Comparison of ENCODE assay signal across 19 cellular contexts in the genomic region with DNA sequence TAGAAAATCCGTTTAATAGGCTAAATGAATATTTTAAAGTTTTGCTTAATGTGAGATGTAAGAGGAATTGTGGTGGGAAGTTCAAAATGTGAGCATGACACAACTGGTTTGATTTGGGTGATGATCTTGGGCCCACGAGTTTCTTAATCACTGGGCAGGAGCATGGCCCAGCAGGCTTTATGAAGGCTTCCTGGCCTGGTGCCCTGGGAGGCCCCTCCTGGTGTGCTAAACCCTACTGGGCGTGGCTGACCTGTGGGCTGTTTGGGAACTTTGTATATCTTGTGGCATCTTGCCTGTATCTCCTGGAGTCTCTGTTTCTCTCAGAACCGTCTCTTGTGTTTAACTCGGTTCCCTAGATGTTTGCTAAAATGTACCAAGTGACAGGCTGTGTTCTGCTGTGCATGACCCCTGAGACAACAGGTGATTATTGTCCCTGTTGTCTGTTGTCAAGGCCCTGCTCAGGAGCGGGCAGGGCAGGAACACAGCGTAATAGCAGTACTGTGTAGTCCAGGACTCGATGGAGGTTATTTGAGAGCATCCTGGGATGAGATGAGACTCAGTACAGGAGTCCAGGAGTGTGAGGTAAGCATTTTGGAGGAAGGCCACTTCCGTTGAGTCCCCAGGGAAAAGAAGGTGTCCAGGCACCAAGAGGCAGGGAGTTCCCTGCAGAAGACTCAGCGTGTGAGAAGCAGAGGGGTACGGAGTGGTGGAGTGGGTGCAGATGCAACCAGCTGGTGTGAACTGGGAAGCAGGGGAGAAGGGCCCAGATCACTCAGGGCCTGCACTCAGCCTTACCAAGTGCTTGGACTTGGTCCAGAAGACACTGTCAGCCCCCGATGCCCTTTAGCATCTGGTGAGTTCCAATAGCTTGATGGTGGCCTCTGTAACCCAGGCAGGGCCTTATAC. TPM values are rescaled to one million over a fixed set of nuclear protein-coding genes. Genes with fewer than 3 reads are reported as not detected.
A peak's percentile ranks its signal among the peaks of the same experiment; 100 is the strongest.
DNase-seq lines count a peak whose midpoint lies in the region; ATAC-seq and TF ChIP-seq lines count a peak whose summit lies in the region.
"Had no signal": no experiment of that assay in that cellular context is flagged by ENCODE, and none has a peak within 500 bp of the region (broad histone marks: within the 10 kb centered on the region; RNA-seq: fewer than 3 reads in every experiment).

No MANE protein-coding gene starts in this region.

- ATAC-seq in gastroesophageal sphincter: peak; percentile 39
- ATAC-seq: left lung; naive thymus-derived CD8-positive, alpha-beta T cell had no signal

- no peaks in the 10 kb centered on the region for H3K9me3 ChIP-seq in HEK293 (ENCODE audit: control insufficient read depth, insufficient read depth, low read depth, low read length)
- H3K9me3 ChIP-seq in gastroesophageal sphincter: no peaks in the 10 kb centered on the region
- H3K9me3 ChIP-seq in sigmoid colon: no peaks in the 10 kb centered on the region
- H3K9me3 ChIP-seq in CD4-positive, alpha-beta memory T cell (ENCODE audit: control insufficient read depth in 1 of 2, low read length in 2 of 2): no peaks in the 10 kb centered on the region
- H3K9me3 ChIP-seq: left lung, Peyer's patch had no signal

- DNase-seq in sigmoid colon (peak; percentile 65), H7 (no peak), T-helper 2 cell (no peak), T1000 (lab: John Stamatoyannopoulos, UW) (no peak)
- DNase-seq in CD4-positive, alpha-beta memory T cell: no peak
- DNase-seq: activated CD4-positive, alpha-beta T cell treated with anti-CD3 and anti-CD28 coated beads for 4 hours; activated T-cell treated with anti-CD3 and anti-CD28 coated beads for 4 hours; DMS79; naive thymus-derived CD8-positive, alpha-beta T cell; NCI-H2029; NCI-H69; Peyer's patch; stimulated activated CD4-positive, alpha-beta T cell treated with anti-CD3 and anti-CD28 coated beads, Interleukin-4, amount 100 ng/mL, for 24 hours had no signal

- no peak for TF ChIP-seq CTCF in HEK293 (tag by site-specific recombination; IDR thresholded peaks at IDR 0.05)
- TF ChIP-seq CTCF in gastroesophageal sphincter (IDR thresholded peaks at IDR 0.05): no peak
- TF ChIP-seq CTCF in sigmoid colon (IDR thresholded peaks at IDR 0.05): no peak

- H3K27me3 ChIP-seq in gastroesophageal sphincter (no peaks in the 10 kb centered on the region), sigmoid colon (no peaks in the 10 kb centered on the region), H7 (ENCODE audit: control insufficient read depth, insufficient read depth, low read length) (no peaks in the 10 kb centered on the region)
- H3K27me3 ChIP-seq in CD4-positive, alpha-beta memory T cell (ENCODE audit: insufficient read depth, low read length): no peaks in the 10 kb centered on the region
- H3K27me3 ChIP-seq: cardiac muscle cell, Peyer's patch had no signal

- CTCF ChIA-PET in HEK293 (lab: Yijun Ruan, JAX): no interaction called here
- CTCF ChIA-PET in CD4-positive, alpha-beta memory T cell (lab: Charles Lee; ENCODE audit: partially characterized antibody): no interaction called here

- no peak overlapping the region for H3K27ac Mint-ChIP-seq in CD4-positive, alpha-beta memory T cell
- H3K27ac Mint-ChIP-seq: activated naive CD8-positive, alpha-beta T cell; naive thymus-derived CD8-positive, alpha-beta T cell had no signal

- H3K36me3 ChIP-seq in HEK293 (ENCODE audit: control insufficient read depth in 2 of 2, insufficient read depth in 1 of 2, low read length in 2 of 2): peaks cover 5 to 49% of the 10 kb centered on the region in 2 experiments; a peak in 2 of 3 replicates
- H3K36me3 ChIP-seq in gastroesophageal sphincter: peaks cover 0 to 70% of the 10 kb centered on the region in 2 donors
- peaks cover 9 to 48% (median 36%) of the 10 kb centered on the region in 4 donors for H3K36me3 ChIP-seq in sigmoid colon
- H3K36me3 ChIP-seq in H7 (replicated peaks; ENCODE audit: control insufficient read depth, insufficient read depth, low read length): peaks cover 9% of the 10 kb centered on the region
- H3K36me3 ChIP-seq in CD4-positive, alpha-beta memory T cell (ENCODE audit: insufficient read depth, low read length): no peaks in the 10 kb centered on the region

- no peaks in the 10 kb centered on the region for H3K9me3 Mint-ChIP-seq in CD4-positive, alpha-beta memory T cell
- H3K9me3 Mint-ChIP-seq: naive thymus-derived CD8-positive, alpha-beta T cell had no signal

- WGBS in gastroesophageal sphincter (ENCODE audit: low coverage in 1 of 2), 2 donors: 68 to 76% methylated on average over 5 to 6 of the region's 12 CpGs
- 50 to 73% methylated on average over 12 of the region's 12 CpGs for WGBS in sigmoid colon, 2 donors

- intact Hi-C loops in sigmoid colon (cut with DNase I): no loop called here
- intact Hi-C loops in CD4-positive, alpha-beta memory T cell (cut with micrococcal nuclease): no loop called here

- peaks cover 3 to 5% of the 10 kb centered on the region in 2 donors for H3K27me3 Mint-ChIP-seq in CD4-positive, alpha-beta memory T cell

- H3K27ac ChIP-seq in HEK293 (ENCODE audit: extremely low read depth, low read depth, low read length): peak overlapping the region; percentile 9; the same call in 1 of the 2 replicates
- peak overlapping the region; percentile 71 for H3K27ac ChIP-seq in angular gyrus (ENCODE audit: low read depth, low read length)
- peak overlapping the region in 2 of 4 donors; percentile 23 to 36 for H3K27ac ChIP-seq in gastroesophageal sphincter
- peak overlapping the region in 1 of 4 donors; percentile 11 for H3K27ac ChIP-seq in sigmoid colon
- H3K27ac ChIP-seq in CD4-positive, alpha-beta memory T cell (ENCODE audit: low read depth, low read length): no peak overlapping the region
- H3K27ac ChIP-seq: cardiac muscle cell, Peyer's patch had no signal

- peaks cover 0 to 10% of the 10 kb centered on the region in 2 donors for H3K36me3 Mint-ChIP-seq in CD4-positive, alpha-beta memory T cell
- H3K36me3 Mint-ChIP-seq: naive thymus-derived CD8-positive, alpha-beta T cell had no signal

- H3K4me1 Mint-ChIP-seq in CD4-positive, alpha-beta memory T cell: no peaks in the 10 kb centered on the region

- peaks cover 13% of the 10 kb centered on the region for H3K4me1 ChIP-seq in HEK293 (ENCODE audit: control insufficient read depth, insufficient read depth, low read length)
- peaks cover 0 to 38% (median 0%) of the 10 kb centered on the region in 3 donors for H3K4me1 ChIP-seq in gastroesophageal sphincter
- peaks cover 0 to 27% (median 6%) of the 10 kb centered on the region in 4 donors for H3K4me1 ChIP-seq in sigmoid colon
- H3K4me1 ChIP-seq in CD4-positive, alpha-beta memory T cell (ENCODE audit: insufficient read depth, low read length): no peaks in the 10 kb centered on the region

- TF ChIP-seq EP300 in gastroesophageal sphincter (IDR thresholded peaks at IDR 0.05): no peak
- no peak for TF ChIP-seq EP300 in sigmoid colon (IDR thresholded peaks at IDR 0.05)

- TF ChIP-seq POLR2A in gastroesophageal sphincter (IDR thresholded peaks at IDR 0.05) (no peak), sigmoid colon (IDR thresholded peaks at IDR 0.05) (no peak)

- H3K4me3 ChIP-seq in HEK293 (ENCODE audit: low read depth, low read length): no peak overlapping the region
- H3K4me3 ChIP-seq in gastroesophageal sphincter: no peak overlapping the region
- no peak overlapping the region for H3K4me3 ChIP-seq in sigmoid colon
- H3K4me3 ChIP-seq in H7 (ENCODE audit: insufficient read depth, low read depth, low read length): no peak overlapping the region
- no peak overlapping the region for H3K4me3 ChIP-seq in CD4-positive, alpha-beta memory T cell (ENCODE audit: low read length in 2 of 2)
- H3K4me3 ChIP-seq: cardiac muscle cell, left lung, Peyer's patch had no signal

- POLR2A ChIA-PET in HEK293 (lab: Yijun Ruan, JAX): no interaction called here
- POLR2A ChIA-PET in CD4-positive, alpha-beta memory T cell (lab: Charles Lee; ENCODE audit: partially characterized antibody): no interaction called here

- no peak overlapping the region for H3K4me3 Mint-ChIP-seq in CD4-positive, alpha-beta memory T cell
- H3K4me3 Mint-ChIP-seq: activated naive CD8-positive, alpha-beta T cell; naive thymus-derived CD8-positive, alpha-beta T cell had no signal

TF ChIP-seq in HEK293, 187 proteins besides CTCF, POLR2A, EP300 and RAD21 (continues in another document):
- TF ChIP-seq SCRT2 (tag by site-specific recombination; IDR thresholded peaks at IDR 0.05): 0 out of 2 replicates have a peak, but pooled peaks have one; percentile 30
- TF ChIP-seq, protein P1, sequence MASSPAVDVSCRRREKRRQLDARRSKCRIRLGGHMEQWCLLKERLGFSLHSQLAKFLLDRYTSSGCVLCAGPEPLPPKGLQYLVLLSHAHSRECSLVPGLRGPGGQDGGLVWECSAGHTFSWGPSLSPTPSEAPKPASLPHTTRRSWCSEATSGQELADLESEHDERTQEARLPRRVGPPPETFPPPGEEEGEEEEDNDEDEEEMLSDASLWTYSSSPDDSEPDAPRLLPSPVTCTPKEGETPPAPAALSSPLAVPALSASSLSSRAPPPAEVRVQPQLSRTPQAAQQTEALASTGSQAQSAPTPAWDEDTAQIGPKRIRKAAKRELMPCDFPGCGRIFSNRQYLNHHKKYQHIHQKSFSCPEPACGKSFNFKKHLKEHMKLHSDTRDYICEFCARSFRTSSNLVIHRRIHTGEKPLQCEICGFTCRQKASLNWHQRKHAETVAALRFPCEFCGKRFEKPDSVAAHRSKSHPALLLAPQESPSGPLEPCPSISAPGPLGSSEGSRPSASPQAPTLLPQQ (tag by site-specific recombination; IDR thresholded peaks at IDR 0.05): no peak
- no peak for TF ChIP-seq ZFP37 (tag by site-specific recombination; IDR thresholded peaks at IDR 0.05)
- TF ChIP-seq, protein P2, sequence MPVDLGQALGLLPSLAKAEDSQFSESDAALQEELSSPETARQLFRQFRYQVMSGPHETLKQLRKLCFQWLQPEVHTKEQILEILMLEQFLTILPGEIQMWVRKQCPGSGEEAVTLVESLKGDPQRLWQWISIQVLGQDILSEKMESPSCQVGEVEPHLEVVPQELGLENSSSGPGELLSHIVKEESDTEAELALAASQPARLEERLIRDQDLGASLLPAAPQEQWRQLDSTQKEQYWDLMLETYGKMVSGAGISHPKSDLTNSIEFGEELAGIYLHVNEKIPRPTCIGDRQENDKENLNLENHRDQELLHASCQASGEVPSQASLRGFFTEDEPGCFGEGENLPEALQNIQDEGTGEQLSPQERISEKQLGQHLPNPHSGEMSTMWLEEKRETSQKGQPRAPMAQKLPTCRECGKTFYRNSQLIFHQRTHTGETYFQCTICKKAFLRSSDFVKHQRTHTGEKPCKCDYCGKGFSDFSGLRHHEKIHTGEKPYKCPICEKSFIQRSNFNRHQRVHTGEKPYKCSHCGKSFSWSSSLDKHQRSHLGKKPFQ (tag by site-specific recombination; IDR thresholded peaks at IDR 0.05): peak; percentile 59; the same call in 1 of the 2 replicates
- no peak for TF ChIP-seq GLI2 (tag by site-specific recombination; IDR thresholded peaks at IDR 0.05; ENCODE audit: borderline replicate concordance, low read depth)

RNA-seq across cellular contexts. Expression of a gene that starts 48.5 kb away (rescaled TPM):
- total RNA-seq in gastroesophageal sphincter: 10 to 100 TPM; 10.5 to 30.2 (median 16.2) TPM
- 10 to 100 TPM; 15.2 to 22.4 (median 16.0) TPM for total RNA-seq in sigmoid colon
- 10 to 100 TPM in 1 of 3 donors, 1 to 10 TPM in 2; 6.6 to 12.1 (median 6.9) TPM for polyA plus RNA-seq in sigmoid colon
- 61.5 and 63.5 TPM in 2 replicates for total RNA-seq in H7 (2014; rRNA removed; shearing (Covaris generic))
- total RNA-seq in CD4-positive, alpha-beta memory T cell: 1 to 10 TPM; 2.5 to 2.8 TPM
- under 1 TPM in 1 of 2 donors, not detected in 1; 0.29 TPM for polyA plus RNA-seq in CD4-positive, alpha-beta memory T cell
